15 cellular contexts compared by ENCODE assay signal in genomic region chr5:9513825-9514224, GRCh38. TPM values are rescaled to one million over a fixed set of nuclear protein-coding genes. Genes with fewer than 3 reads are reported as not detected.
DNase-seq lines count a peak whose midpoint lies in the region; ATAC-seq and TF ChIP-seq lines count a peak whose summit lies in the region.
"Had no signal": no experiment of that assay in that cellular context is flagged by ENCODE, and none has a peak within 500 bp of the region (broad histone marks: within the 10 kb centered on the region; RNA-seq: fewer than 3 reads in every experiment).

No MANE protein-coding gene starts in this region.

- no peak for ATAC-seq in left lobe of liver
- ATAC-seq: A549 had no signal

- no peaks in the 10 kb centered on the region for H3K36me3 ChIP-seq in mammary epithelial cell (ENCODE audit: insufficient read depth, low read length)
- H3K36me3 ChIP-seq in tibial artery: no peaks in the 10 kb centered on the region
- H3K36me3 ChIP-seq: colonic mucosa, spleen had no signal

- H3K4me1 ChIP-seq in mammary epithelial cell (ENCODE audit: insufficient read depth, low read length): no peaks in the 10 kb centered on the region
- peaks cover 0 to 6% (median 0%) of the 10 kb centered on the region in 4 donors for H3K4me1 ChIP-seq in tibial artery
- H3K4me1 ChIP-seq: A549, colonic mucosa, spleen had no signal

- no peak overlapping the region for H3K4me2 ChIP-seq in mammary epithelial cell (ENCODE audit: insufficient read depth, low read depth, low read length)
- H3K4me2 ChIP-seq: A549 had no signal

- CTCF ChIA-PET in MCF 10A (lab: Yijun Ruan, JAX) (interaction anchor here (0.7 to 1.6 kb wide), 4 partner anchors 21 to 352 kb away, joined by 3 to 4 read pairs (median 3); no protein-coding TSS in a partner anchor), mammary epithelial cell (lab: Charles Lee; ENCODE audit: low non-redundant PET) (no interaction called here)

- no peak overlapping the region for H3K27ac Mint-ChIP-seq in MCF 10A (ENCODE audit: low read depth, unreplicated experiment)
- H3K27ac Mint-ChIP-seq: activated T-helper 2 cell treated with anti-CD3 and anti-CD28 coated beads, Interferon-gamma antibody, Interleukin-2, Interleukin-4, amounts not matched to agents 10 μg/mL and 5 μg/mL and 100 μg/mL, durations not matched to agents 14 hours and 24 hours and 36 hours had no signal

- DNase-seq in MCF 10A (ENCODE audit: unreplicated experiment) (peak; percentile 14), mammary epithelial cell (no peak), foreskin melanocyte (peak; percentile 51), tibial artery (no peak), germinal center (ENCODE audit: low spot score) (no peak), lower leg skin (ENCODE audit: low spot score in 2 of 2) (no peak), left lobe of liver (ENCODE audit: low spot score) (no peak)
- DNase-seq: colonic mucosa; hippocampal formation; KBM-7; spleen; stimulated activated CD8-positive, alpha-beta memory T cell treated with anti-CD3 and anti-CD28 coated beads, Interleukin-4, amount 100 ng/mL, for 48 hours had no signal

- H3K27me3 Mint-ChIP-seq in MCF 10A (ENCODE audit: insufficient read depth, unreplicated experiment): no peaks in the 10 kb centered on the region

- no peak overlapping the region for H2AFZ ChIP-seq in mammary epithelial cell (ENCODE audit: low read depth, low read length)

- no peaks in the 10 kb centered on the region for H3K9me3 ChIP-seq in mammary epithelial cell (replicated peaks; ENCODE audit: insufficient read depth, low read length)
- H3K9me3 ChIP-seq in tibial artery: no peaks in the 10 kb centered on the region
- H3K9me3 ChIP-seq: A549, colonic mucosa, spleen had no signal

- no peaks in the 10 kb centered on the region for H3K36me3 Mint-ChIP-seq in MCF 10A (ENCODE audit: insufficient read depth, unreplicated experiment)

- no peak for TF ChIP-seq POLR2A in lower leg skin (IDR thresholded peaks at IDR 0.05)

- no peaks in the 10 kb centered on the region for H3K79me2 ChIP-seq in mammary epithelial cell (ENCODE audit: insufficient read depth, low read length)

- POLR2A ChIA-PET in MCF 10A (lab: Yijun Ruan, JAX): interaction anchor here (0.6 kb wide), 1 partner anchor 11 kb away, joined by 3 read pairs; no protein-coding TSS in a partner anchor

- WGBS in mammary epithelial cell (ENCODE audit: low coverage, missing lambda C conversion rate): 70% methylated on average over 4 of the region's 4 CpGs
- WGBS in lower leg skin, 2 donors: 41 to 46% methylated on average over 4 of the region's 4 CpGs

- BruUV-seq in MCF 10A (replicated peaks; lab: Mats Ljungman, UMichigan): no TSS peak
- BruUV-seq in mammary epithelial cell (replicated peaks; lab: Mats Ljungman, UMichigan): no TSS peak

- H4K20me1 ChIP-seq in mammary epithelial cell (ENCODE audit: insufficient read depth, low read length): no peaks in the 10 kb centered on the region

- dilution Hi-C loops in mammary epithelial cell (cut with HindIII; ENCODE audit: low sequenced_read_pairs): no loop called here

- H3K4me1 Mint-ChIP-seq in MCF 10A (ENCODE audit: insufficient read depth, unreplicated experiment): no peaks in the 10 kb centered on the region

- no peak overlapping the region for H3K4me3 ChIP-seq in mammary epithelial cell (replicated peaks in 1 of 3; ENCODE audit: insufficient read depth in 1 of 3, low read depth in 2 of 3, low read length in 3 of 3)
- no peak overlapping the region for H3K4me3 ChIP-seq in WI38 (ENCODE audit: low read depth, low read length)
- H3K4me3 ChIP-seq in tibial artery: no peak overlapping the region
- H3K4me3 ChIP-seq in lower leg skin (ENCODE audit: low read depth, poor library complexity, severe bottlenecking): no peak overlapping the region
- H3K4me3 ChIP-seq: A549, colonic mucosa, spleen had no signal

- H3K9me3 Mint-ChIP-seq in MCF 10A (ENCODE audit: unreplicated experiment): no peaks in the 10 kb centered on the region
- H3K9me3 Mint-ChIP-seq: activated T-helper 2 cell treated with anti-CD3 and anti-CD28 coated beads, Interferon-gamma antibody, Interleukin-2, Interleukin-4, amounts not matched to agents 10 μg/mL and 5 μg/mL and 100 μg/mL, durations not matched to agents 14 hours and 24 hours and 36 hours had no signal

- in situ Hi-C loops in mammary epithelial cell (cut with MboI; ENCODE audit: low sequenced_read_pairs in 2 of 2): no loop called here

- no peak overlapping the region for H3K4me3 Mint-ChIP-seq in MCF 10A (ENCODE audit: unreplicated experiment)

- H3K27me3 ChIP-seq in mammary epithelial cell (ENCODE audit: insufficient read depth, low read length) (no peaks in the 10 kb centered on the region), tibial artery (no peaks in the 10 kb centered on the region)
- H3K27me3 ChIP-seq: colonic mucosa, spleen had no signal

- TF ChIP-seq CTCF in MCF 10A (IDR thresholded peaks at IDR 0.05; ENCODE audit: unreplicated experiment) (peak; percentile 5), mammary epithelial cell (conservative IDR thresholded peaks at IDR 0.05 in 1 of 2, IDR thresholded peaks at IDR 0.05 in 1 of 2; ENCODE audit: extremely low read depth in 1 of 2, insufficient read depth in 1 of 2, low read depth in 1 of 2, low read length in 2 of 2) (peak in 1 of 2 donors; percentile 7), WI38 (IDR thresholded peaks at IDR 0.05; ENCODE audit: low read depth, low read length) (peak; percentile 23; the same call in 1 of the 2 replicates), tibial artery (IDR thresholded peaks at IDR 0.05) (peak; percentile 18 to 26), lower leg skin (IDR thresholded peaks at IDR 0.05) (no peak)

- intact Hi-C loops in MCF 10A (cut with micrococcal nuclease) (no loop called here), mammary epithelial cell (cut with micrococcal nuclease) (no loop called here), tibial artery (cut with DNase I; ENCODE audit: low total_unique reads) (no loop called here), lower leg skin (cut with DNase I; ENCODE audit: low total_unique reads) (no loop called here)

- H3K27ac ChIP-seq in mammary epithelial cell (ENCODE audit: insufficient read depth, low read depth, low read length) (no peak overlapping the region), tibial artery (no peak overlapping the region)
- H3K27ac ChIP-seq: A549, colonic mucosa, spleen had no signal

- no peak overlapping the region for H3K9ac ChIP-seq in mammary epithelial cell (ENCODE audit: insufficient read depth, low read length)

RNA-seq across cellular contexts. Expression of gene SEMA5A, which starts 32.0 kb away (rescaled TPM):
- total RNA-seq in MCF 10A (2022) (1.2 and 1.4 TPM in 2 replicates), mammary epithelial cell (10 to 100 TPM; 11.8 to 25.8 TPM), lower leg skin (10 to 100 TPM; 13.4 to 22.3 (median 18.5) TPM), left lobe of liver (5.7 TPM)
- polyA plus RNA-seq in mammary epithelial cell: 5.3 TPM
- 10.6 TPM for polyA minus RNA-seq in mammary epithelial cell
- polyA plus RNA-seq: A549 had no signal

Comparison
In these comparisons a context has a peak if more than half of its experiments do, and no peak if none do; other contexts are left out.
1. DNase-seq: peak in MCF 10A (single experiment) and foreskin melanocyte (single experiment); none in mammary epithelial cell (single experiment), tibial artery (0 of 2), germinal center (single experiment), lower leg skin (0 of 2) and left lobe of liver (single experiment).
2. CTCF ChIP-seq: peak in MCF 10A (single experiment), WI38 (single experiment) and tibial artery (2 of 2); none in lower leg skin (0 of 3).